Comparison of ENCODE assay signal across 8 cellular contexts in genomic region chr10:97025613-97026242, GRCh38.
A peak's percentile ranks its signal among the peaks of the same experiment; 100 is the strongest.
DNase-seq lines count a peak whose midpoint lies in the region; ATAC-seq and TF ChIP-seq lines count a peak whose summit lies in the region.

No MANE protein-coding gene starts in this region.

- TF ChIP-seq CTCF in heart right ventricle (IDR thresholded peaks at IDR 0.05) (peak; percentile 28 to 73 (median 66)), retinal pigment epithelial cell (conservative IDR thresholded peaks at IDR 0.05; ENCODE audit: low read depth, low read length) (peak; percentile 57)

- DNase-seq in CD1c-positive myeloid dendritic cell (ENCODE audit: extremely low spot score) (peak; percentile 67), HAP-1 (ENCODE audit: low spot score in 2 of 2) (peak; percentile 39 to 75), RPMI8226 (peak; percentile 53), heart right ventricle (peak in 1 of 2 donors; percentile 37), retinal pigment epithelial cell (ENCODE audit: low read depth) (no peak)
- peak; percentile 64 for DNase-seq in activated naive CD8-positive, alpha-beta T cell treated with anti-CD3 and anti-CD28 coated beads, Interleukin-2, amount 50 U/mL, for 24 hours

- H3K4me3 Mint-ChIP-seq in activated naive CD8-positive, alpha-beta T cell treated with anti-CD3 and anti-CD28 coated beads, Interleukin-2, amount 50 U/mL, for 24 hours = no peak overlapping the region

- H3K4me1 ChIP-seq in HAP-1 (no peaks in the 10 kb centered on the region), heart right ventricle (peaks cover 9 to 33% (median 23%) of the 10 kb centered on the region in 9 donors)

- H3K9me3 ChIP-seq in HAP-1 = peaks cover 2% of the 10 kb centered on the region; the same call in 1 of the 2 replicates
- H3K9me3 ChIP-seq in heart right ventricle = no peaks in the 10 kb centered on the region

- 71 to 72% methylated on average over 9 of the region's 9 CpGs for WGBS in heart right ventricle, 2 donors

- intact Hi-C loops in heart right ventricle (cut with DNase I) = loop anchor here in 8 of 10 donors (1.0 to 10.0 kb wide), 11 partner anchors 61 to 651 kb away; partner anchors contain the start of gene LCOR (in 2 of the 8)

- H3K27me3 Mint-ChIP-seq in activated naive CD8-positive, alpha-beta T cell treated with anti-CD3 and anti-CD28 coated beads, Interleukin-2, amount 50 U/mL, for 24 hours = peaks cover 3% of the 10 kb centered on the region

- H3K27me3 ChIP-seq in HAP-1 (ENCODE audit: low read depth) = peaks cover 5% of the 10 kb centered on the region; the same call in 1 of the 2 replicates
- H3K27me3 ChIP-seq in heart right ventricle = no peaks in the 10 kb centered on the region

- no peaks in the 10 kb centered on the region for H3K4me1 Mint-ChIP-seq in activated naive CD8-positive, alpha-beta T cell treated with anti-CD3 and anti-CD28 coated beads, Interleukin-2, amount 50 U/mL, for 24 hours

- H3K36me3 Mint-ChIP-seq in activated naive CD8-positive, alpha-beta T cell treated with anti-CD3 and anti-CD28 coated beads, Interleukin-2, amount 50 U/mL, for 24 hours (ENCODE audit: low read depth) = no peaks in the 10 kb centered on the region

- H3K36me3 ChIP-seq in HAP-1 (replicated peaks) (no peaks in the 10 kb centered on the region), heart right ventricle (no peaks in the 10 kb centered on the region)

- peak overlapping the region in 3 of 10 donors; percentile 15 to 78 (median 21) for H3K27ac ChIP-seq in heart right ventricle

- H3K4me3 ChIP-seq in HAP-1 (no peak overlapping the region), heart right ventricle (no peak overlapping the region), retinal pigment epithelial cell (ENCODE audit: low read length) (no peak overlapping the region)

- in situ Hi-C loops in HAP-1 (cut with MboI; ENCODE audit: low sequenced_read_pairs) = no loop called here

- ATAC-seq in activated naive CD8-positive, alpha-beta T cell treated with anti-CD3 and anti-CD28 coated beads, Interleukin-2, amount 50 U/mL, for 24 hours = peak; percentile 72
- peak in 5 of 8 donors; percentile 25 to 48 (median 35) for ATAC-seq in heart right ventricle
- no peak for ATAC-seq in HG03025 (IDR thresholded peaks at IDR 0.05; ENCODE audit: low FRiP score, unreplicated experiment)
- no peak for ATAC-seq in GM18502 (IDR thresholded peaks at IDR 0.05; ENCODE audit: poor library complexity, unreplicated experiment)

- H3K27ac Mint-ChIP-seq in activated naive CD8-positive, alpha-beta T cell treated with anti-CD3 and anti-CD28 coated beads, Interleukin-2, amount 50 U/mL, for 24 hours = no peak overlapping the region

- H3K9me3 Mint-ChIP-seq in activated naive CD8-positive, alpha-beta T cell treated with anti-CD3 and anti-CD28 coated beads, Interleukin-2, amount 50 U/mL, for 24 hours = no peaks in the 10 kb centered on the region

Comparison
In these comparisons a context has a peak if more than half of its experiments do, and no peak if none do; other contexts are left out.
1. ATAC-seq: peak in activated naive CD8-positive, alpha-beta T cell treated with anti-CD3 and anti-CD28 coated beads, Interleukin-2, amount 50 U/mL, for 24 hours (single experiment) and heart right ventricle (5 of 8); none in HG03025 (single experiment) and GM18502 (single experiment).